Comparison of ENCODE assay signal across 14 cellular contexts in genomic region chr1:240803151-240803550, GRCh38.
DNase-seq lines count a peak whose midpoint lies in the region; ATAC-seq and TF ChIP-seq lines count a peak whose summit lies in the region.
"Had no signal": no experiment of that assay in that cellular context is flagged by ENCODE, and none has a peak within 500 bp of the region (broad histone marks: within the 10 kb centered on the region; RNA-seq: fewer than 3 reads in every experiment).

No MANE protein-coding gene starts in this region.

- H3K36me3 ChIP-seq in osteoblast (ENCODE audit: insufficient read depth, low read length) (no peaks in the 10 kb centered on the region), body of pancreas (replicated peaks in 1 of 2; ENCODE audit: insufficient read depth in 1 of 2, low read depth in 2 of 2) (no peaks in the 10 kb centered on the region)
- H3K36me3 ChIP-seq: stomach had no signal

- intact Hi-C loops in body of pancreas (cut with DNase I) = no loop called here

- no peak overlapping the region for H3K4me2 ChIP-seq in osteoblast (ENCODE audit: insufficient read depth, low read length)
- H3K4me2 ChIP-seq: KMS-11 had no signal

- H4K20me1 ChIP-seq in osteoblast (ENCODE audit: insufficient read depth, low read length) = no peaks in the 10 kb centered on the region

- TF ChIP-seq CTCF in choroid plexus epithelial cell (conservative IDR thresholded peaks at IDR 0.05; ENCODE audit: low read depth, low read length) = no peak
- TF ChIP-seq CTCF in osteoblast (IDR thresholded peaks at IDR 0.05; ENCODE audit: extremely low read depth, low read depth, low read length) = no peak
- no peak for TF ChIP-seq CTCF in body of pancreas (IDR thresholded peaks at IDR 0.05)

- H3K4me3 ChIP-seq in choroid plexus epithelial cell (ENCODE audit: low read depth, low read length) = no peak overlapping the region
- H3K4me3 ChIP-seq in osteoblast (ENCODE audit: insufficient read depth, low read length) = no peak overlapping the region
- no peak overlapping the region for H3K4me3 ChIP-seq in body of pancreas
- H3K4me3 ChIP-seq: stomach had no signal

- no peaks in the 10 kb centered on the region for H3K79me2 ChIP-seq in osteoblast (ENCODE audit: insufficient read depth, low read length)

- H3K27me3 ChIP-seq in osteoblast (ENCODE audit: insufficient read depth, low read length) = no peaks in the 10 kb centered on the region
- no peaks in the 10 kb centered on the region for H3K27me3 ChIP-seq in body of pancreas
- H3K27me3 ChIP-seq: stomach had no signal

- TF ChIP-seq POLR2A in body of pancreas (IDR thresholded peaks at IDR 0.05) = no peak

- H3K27ac ChIP-seq in osteoblast (ENCODE audit: low read depth, low read length) (peak overlapping the region; percentile 21), body of pancreas (no peak overlapping the region)
- H3K27ac ChIP-seq: KMS-11, stomach had no signal

- no peak overlapping the region for H2AFZ ChIP-seq in osteoblast (ENCODE audit: low read length)

- H3K4me1 ChIP-seq in osteoblast (ENCODE audit: insufficient read depth, low read length) (peaks cover 9% of the 10 kb centered on the region), body of pancreas (no peaks in the 10 kb centered on the region)
- H3K4me1 ChIP-seq: stomach had no signal

- H3K9me3 ChIP-seq in osteoblast (ENCODE audit: low read depth, low read length) (no peaks in the 10 kb centered on the region), body of pancreas (no peaks in the 10 kb centered on the region)
- H3K9me3 ChIP-seq: stomach had no signal

- DNase-seq in Daoy (ENCODE audit: low read depth) (peak; percentile 79), NCI-H2029 (lab: John Stamatoyannopoulos, UW) (peak; percentile 30), choroid plexus epithelial cell (ENCODE audit: low read depth) (peak; percentile 43), osteoblast (ENCODE audit: insufficient read length, low spot score, missing footprints) (no peak), GM19238 (ENCODE audit: insufficient read length, low spot score) (no peak), NCI-H2081 treated with DMSO at 0.1 percent for 48 hours (lab: John Stamatoyannopoulos, UW) (no peak), body of pancreas (no peak)
- DNase-seq: cerebellar nuclear complex; NCI-H526; stimulated activated CD4-positive, alpha-beta T cell treated with anti-CD3 and anti-CD28 coated beads, Interleukin-4, amount 100 ng/mL, for 24 hours; stomach had no signal

- ATAC-seq in body of pancreas = no peak
- ATAC-seq: activated T-helper 17 cell treated with anti-CD3 and anti-CD28 coated beads, Interleukin-2, amount 50 U/mL, for 72 hours; HCT116 had no signal

Comparison
In these comparisons a context has a peak if more than half of its experiments do, and no peak if none do; other contexts are left out.
1. DNase-seq: peak in Daoy (single experiment), NCI-H2029 (single experiment) and choroid plexus epithelial cell (single experiment); none in osteoblast (single experiment), GM19238 (single experiment), NCI-H2081 treated with DMSO at 0.1 percent for 48 hours (single experiment) and body of pancreas (0 of 4).